In genomic region chr20:49046087-49046900, GRCh38 we compare ENCODE assay signal across 1 cellular context.
TF ChIP-seq lines count a peak whose summit lies in the region.

Gene CSE1L, plus strand, starts transcription at chr20:49046312. Its CDS starts 12,152 bp downstream, at chr20:49058464.

TF ChIP-seq in K562, 482 proteins besides CTCF, POLR2A, EP300 and RAD21 (continued from another document and continues in another):
- TF ChIP-seq ZNF133 (CRISPR knock-in tag; IDR thresholded peaks at IDR 0.05) (no peak), ZKSCAN3 (CRISPR knock-in tag; IDR thresholded peaks at IDR 0.05) (no peak), BMI1 (IDR thresholded peaks at IDR 0.05; ENCODE audit: low read length) (no peak), PHB2 (IDR thresholded peaks at IDR 0.05; ENCODE audit: low read depth) (no peak), ZFP30 (CRISPR knock-in tag; IDR thresholded peaks at IDR 0.05; ENCODE audit: borderline replicate concordance) (no peak), ESRRB (CRISPR knock-in tag; IDR thresholded peaks at IDR 0.05; ENCODE audit: borderline replicate concordance) (no peak), TGIF2 (CRISPR knock-in tag; IDR thresholded peaks at IDR 0.05) (no peak), BACH1 (tag; IDR thresholded peaks at IDR 0.05) (no peak), ZMIZ1 (IDR thresholded peaks at IDR 0.05; ENCODE audit: low read depth in 2 of 2, low read length in 2 of 2) (no peak), KLF6 (CRISPR knock-in tag; IDR thresholded peaks at IDR 0.05; ENCODE audit: borderline replicate concordance) (no peak), PCBP1 (IDR thresholded peaks at IDR 0.05; ENCODE audit: low read depth, low read length, poor library complexity, severe bottlenecking) (peak; percentile 93), C11orf30 (IDR thresholded peaks at IDR 0.05; ENCODE audit: low read depth) (peak; percentile 30), ATF7 (IDR thresholded peaks at IDR 0.05) (peak; percentile 68; the same call in 1 of the 2 replicates), CXXC5 (CRISPR knock-in tag; IDR thresholded peaks at IDR 0.05) (peak; percentile 97), ESRRA (IDR thresholded peaks at IDR 0.05; ENCODE audit: borderline replicate concordance, low read depth) (no peak; the same call in 1 of the 2 replicates), YY1 (IDR thresholded peaks at IDR 0.05; ENCODE audit: borderline replicate concordance in 1 of 3, control insufficient read depth in 1 of 3, extremely low read depth in 1 of 3, insufficient read depth in 3 of 3, insufficient read length in 1 of 3, insufficient replicate concordance in 2 of 3, low read depth in 1 of 3, low read length in 2 of 3) (peak; percentile 69 to 94 (median 90)), NKRF (IDR thresholded peaks at IDR 0.05; ENCODE audit: borderline replicate concordance) (peak; percentile 57; the same call in 1 of the 2 replicates), BRCA1 (IDR thresholded peaks at IDR 0.05) (no peak), BRCA1 (CRISPR knock-in tag; IDR thresholded peaks at IDR 0.05) (no peak), ZNF740 (CRISPR knock-in tag; IDR thresholded peaks at IDR 0.05) (no peak), ZNF740 (tag; IDR thresholded peaks at IDR 0.05) (no peak), AFF1 (IDR thresholded peaks at IDR 0.05; ENCODE audit: low read depth in 1 of 2, partially characterized antibody in 2 of 2) (no peak), POLR2AphosphoS5 (IDR thresholded peaks at IDR 0.05; ENCODE audit: control insufficient read depth, insufficient read depth, low read depth, low read length) (peak; percentile 91)
- TF ChIP-seq, protein P1, sequence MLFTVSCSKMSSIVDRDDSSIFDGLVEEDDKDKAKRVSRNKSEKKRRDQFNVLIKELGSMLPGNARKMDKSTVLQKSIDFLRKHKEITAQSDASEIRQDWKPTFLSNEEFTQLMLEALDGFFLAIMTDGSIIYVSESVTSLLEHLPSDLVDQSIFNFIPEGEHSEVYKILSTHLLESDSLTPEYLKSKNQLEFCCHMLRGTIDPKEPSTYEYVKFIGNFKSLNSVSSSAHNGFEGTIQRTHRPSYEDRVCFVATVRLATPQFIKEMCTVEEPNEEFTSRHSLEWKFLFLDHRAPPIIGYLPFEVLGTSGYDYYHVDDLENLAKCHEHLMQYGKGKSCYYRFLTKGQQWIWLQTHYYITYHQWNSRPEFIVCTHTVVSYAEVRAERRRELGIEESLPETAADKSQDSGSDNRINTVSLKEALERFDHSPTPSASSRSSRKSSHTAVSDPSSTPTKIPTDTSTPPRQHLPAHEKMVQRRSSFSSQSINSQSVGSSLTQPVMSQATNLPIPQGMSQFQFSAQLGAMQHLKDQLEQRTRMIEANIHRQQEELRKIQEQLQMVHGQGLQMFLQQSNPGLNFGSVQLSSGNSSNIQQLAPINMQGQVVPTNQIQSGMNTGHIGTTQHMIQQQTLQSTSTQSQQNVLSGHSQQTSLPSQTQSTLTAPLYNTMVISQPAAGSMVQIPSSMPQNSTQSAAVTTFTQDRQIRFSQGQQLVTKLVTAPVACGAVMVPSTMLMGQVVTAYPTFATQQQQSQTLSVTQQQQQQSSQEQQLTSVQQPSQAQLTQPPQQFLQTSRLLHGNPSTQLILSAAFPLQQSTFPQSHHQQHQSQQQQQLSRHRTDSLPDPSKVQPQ (CRISPR knock-in tag; IDR thresholded peaks at IDR 0.05; ENCODE audit: borderline replicate concordance): no peak
- TF ChIP-seq, protein P2, sequence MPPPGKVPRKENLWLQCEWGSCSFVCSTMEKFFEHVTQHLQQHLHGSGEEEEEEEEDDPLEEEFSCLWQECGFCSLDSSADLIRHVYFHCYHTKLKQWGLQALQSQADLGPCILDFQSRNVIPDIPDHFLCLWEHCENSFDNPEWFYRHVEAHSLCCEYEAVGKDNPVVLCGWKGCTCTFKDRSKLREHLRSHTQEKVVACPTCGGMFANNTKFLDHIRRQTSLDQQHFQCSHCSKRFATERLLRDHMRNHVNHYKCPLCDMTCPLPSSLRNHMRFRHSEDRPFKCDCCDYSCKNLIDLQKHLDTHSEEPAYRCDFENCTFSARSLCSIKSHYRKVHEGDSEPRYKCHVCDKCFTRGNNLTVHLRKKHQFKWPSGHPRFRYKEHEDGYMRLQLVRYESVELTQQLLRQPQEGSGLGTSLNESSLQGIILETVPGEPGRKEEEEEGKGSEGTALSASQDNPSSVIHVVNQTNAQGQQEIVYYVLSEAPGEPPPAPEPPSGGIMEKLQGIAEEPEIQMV (tag; conservative IDR thresholded peaks at IDR 0.05; ENCODE audit: low read depth): 0 out of 2 replicates have a peak, but pooled peaks have one; percentile 44
- TF ChIP-seq, protein P3, sequence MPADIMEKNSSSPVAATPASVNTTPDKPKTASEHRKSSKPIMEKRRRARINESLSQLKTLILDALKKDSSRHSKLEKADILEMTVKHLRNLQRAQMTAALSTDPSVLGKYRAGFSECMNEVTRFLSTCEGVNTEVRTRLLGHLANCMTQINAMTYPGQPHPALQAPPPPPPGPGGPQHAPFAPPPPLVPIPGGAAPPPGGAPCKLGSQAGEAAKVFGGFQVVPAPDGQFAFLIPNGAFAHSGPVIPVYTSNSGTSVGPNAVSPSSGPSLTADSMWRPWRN (IDR thresholded peaks at IDR 0.05; ENCODE audit: low read depth): no peak
- TF ChIP-seq, protein P4, sequence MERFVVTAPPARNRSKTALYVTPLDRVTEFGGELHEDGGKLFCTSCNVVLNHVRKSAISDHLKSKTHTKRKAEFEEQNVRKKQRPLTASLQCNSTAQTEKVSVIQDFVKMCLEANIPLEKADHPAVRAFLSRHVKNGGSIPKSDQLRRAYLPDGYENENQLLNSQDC (CRISPR knock-in tag; IDR thresholded peaks at IDR 0.05): 0 out of 2 replicates have a peak, but pooled peaks have one; percentile 57
- TF ChIP-seq, protein P5, sequence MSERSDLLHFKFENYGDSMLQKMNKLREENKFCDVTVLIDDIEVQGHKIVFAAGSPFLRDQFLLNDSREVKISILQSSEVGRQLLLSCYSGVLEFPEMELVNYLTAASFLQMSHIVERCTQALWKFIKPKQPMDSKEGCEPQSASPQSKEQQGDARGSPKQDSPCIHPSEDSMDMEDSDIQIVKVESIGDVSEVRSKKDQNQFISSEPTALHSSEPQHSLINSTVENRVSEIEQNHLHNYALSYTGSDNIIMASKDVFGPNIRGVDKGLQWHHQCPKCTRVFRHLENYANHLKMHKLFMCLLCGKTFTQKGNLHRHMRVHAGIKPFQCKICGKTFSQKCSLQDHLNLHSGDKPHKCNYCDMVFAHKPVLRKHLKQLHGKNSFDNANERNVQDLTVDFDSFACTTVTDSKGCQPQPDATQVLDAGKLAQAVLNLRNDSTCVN (CRISPR knock-in tag; IDR thresholded peaks at IDR 0.05): no peak
- TF ChIP-seq, protein P6, sequence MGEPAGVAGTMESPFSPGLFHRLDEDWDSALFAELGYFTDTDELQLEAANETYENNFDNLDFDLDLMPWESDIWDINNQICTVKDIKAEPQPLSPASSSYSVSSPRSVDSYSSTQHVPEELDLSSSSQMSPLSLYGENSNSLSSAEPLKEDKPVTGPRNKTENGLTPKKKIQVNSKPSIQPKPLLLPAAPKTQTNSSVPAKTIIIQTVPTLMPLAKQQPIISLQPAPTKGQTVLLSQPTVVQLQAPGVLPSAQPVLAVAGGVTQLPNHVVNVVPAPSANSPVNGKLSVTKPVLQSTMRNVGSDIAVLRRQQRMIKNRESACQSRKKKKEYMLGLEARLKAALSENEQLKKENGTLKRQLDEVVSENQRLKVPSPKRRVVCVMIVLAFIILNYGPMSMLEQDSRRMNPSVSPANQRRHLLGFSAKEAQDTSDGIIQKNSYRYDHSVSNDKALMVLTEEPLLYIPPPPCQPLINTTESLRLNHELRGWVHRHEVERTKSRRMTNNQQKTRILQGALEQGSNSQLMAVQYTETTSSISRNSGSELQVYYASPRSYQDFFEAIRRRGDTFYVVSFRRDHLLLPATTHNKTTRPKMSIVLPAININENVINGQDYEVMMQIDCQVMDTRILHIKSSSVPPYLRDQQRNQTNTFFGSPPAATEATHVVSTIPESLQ (CRISPR knock-in tag; IDR thresholded peaks at IDR 0.05): peak; percentile 75; the same call in 1 of the 2 replicates
- TF ChIP-seq, protein P7, sequence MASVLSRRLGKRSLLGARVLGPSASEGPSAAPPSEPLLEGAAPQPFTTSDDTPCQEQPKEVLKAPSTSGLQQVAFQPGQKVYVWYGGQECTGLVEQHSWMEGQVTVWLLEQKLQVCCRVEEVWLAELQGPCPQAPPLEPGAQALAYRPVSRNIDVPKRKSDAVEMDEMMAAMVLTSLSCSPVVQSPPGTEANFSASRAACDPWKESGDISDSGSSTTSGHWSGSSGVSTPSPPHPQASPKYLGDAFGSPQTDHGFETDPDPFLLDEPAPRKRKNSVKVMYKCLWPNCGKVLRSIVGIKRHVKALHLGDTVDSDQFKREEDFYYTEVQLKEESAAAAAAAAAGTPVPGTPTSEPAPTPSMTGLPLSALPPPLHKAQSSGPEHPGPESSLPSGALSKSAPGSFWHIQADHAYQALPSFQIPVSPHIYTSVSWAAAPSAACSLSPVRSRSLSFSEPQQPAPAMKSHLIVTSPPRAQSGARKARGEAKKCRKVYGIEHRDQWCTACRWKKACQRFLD (CRISPR knock-in tag; IDR thresholded peaks at IDR 0.05): no peak
